25 cellular contexts compared by ENCODE assay signal in genomic region chr19:57227461-57227860, GRCh38. TPM values are rescaled to one million over a fixed set of nuclear protein-coding genes. Genes with fewer than 3 reads are reported as not detected.
DNase-seq lines count a peak whose midpoint lies in the region; ATAC-seq, FAIRE-seq and TF ChIP-seq lines count a peak whose summit lies in the region.
"Had no signal": no experiment of that assay in that cellular context is flagged by ENCODE, and none has a peak within 500 bp of the region (broad histone marks: within the 10 kb centered on the region; RNA-seq: fewer than 3 reads in every experiment).

No MANE protein-coding gene starts in this region.

- H3K4me2 ChIP-seq in parathyroid adenoma (ENCODE audit: low read length), result no peak overlapping the region
- H3K4me2 ChIP-seq: A549 had no signal

- H3K9ac ChIP-seq in parathyroid adenoma, result no peak overlapping the region
- H3K9ac ChIP-seq: GM23248 had no signal

- no peaks in the 10 kb centered on the region for H3K27me3 Mint-ChIP-seq in activated CD8-positive, alpha-beta memory T cell treated with anti-CD3 and anti-CD28 coated beads, Interleukin-2, amount 10 ng/mL, durations not matched to agents 7 days and 5 days
- H3K27me3 Mint-ChIP-seq: CD4-positive, alpha-beta memory T cell had no signal

- no peaks in the 10 kb centered on the region for H3K36me3 Mint-ChIP-seq in activated CD8-positive, alpha-beta memory T cell treated with anti-CD3 and anti-CD28 coated beads, Interleukin-2, amount 10 ng/mL, durations not matched to agents 7 days and 5 days

- no peak for ATAC-seq in activated CD8-positive, alpha-beta memory T cell treated with anti-CD3 and anti-CD28 coated beads, Interleukin-2, amount 10 ng/mL, durations not matched to agents 7 days and 5 days
- ATAC-seq in left lobe of liver, result no peak
- ATAC-seq: A549 had no signal

- CTCF ChIA-PET in activated CD8-positive, alpha-beta memory T cell treated with anti-CD3 and anti-CD28 coated beads, Interleukin-2, amount 10 ng/mL, durations not matched to agents 7 days and 5 days (lab: Charles Lee), result no interaction called here

- H3K27ac Mint-ChIP-seq in activated CD8-positive, alpha-beta memory T cell treated with anti-CD3 and anti-CD28 coated beads, Interleukin-2, amount 10 ng/mL, durations not matched to agents 7 days and 5 days, result no peak overlapping the region

- H3K9me3 ChIP-seq in parathyroid adenoma (ENCODE audit: control insufficient read depth, low read length) (no peaks in the 10 kb centered on the region), BE2C (no peaks in the 10 kb centered on the region)

- peak; percentile 1 for DNase-seq in activated CD8-positive, alpha-beta memory T cell treated with anti-CD3 and anti-CD28 coated beads, Interleukin-2, amount 50 U/mL, for 48 hours
- no peak for DNase-seq in activated CD8-positive, alpha-beta memory T cell treated with anti-CD3 and anti-CD28 coated beads, Interleukin-2, amount 10 ng/mL, durations not matched to agents 7 days and 5 days
- DNase-seq in left lobe of liver (ENCODE audit: low spot score), result peak; percentile 15
- peak; percentile 7 for DNase-seq in ureter (ENCODE audit: low spot score)
- DNase-seq in GM12891 (ENCODE audit: insufficient read length, low spot score), result no peak
- no peak for DNase-seq in BE2C
- DNase-seq in SIG-M5 treated with dmso at 0.1 percent for 504 hours (lab: John Stamatoyannopoulos, UW; ENCODE audit: unreplicated experiment), result no peak
- DNase-seq: 8988T; ACHN; AML-193; C1 segment of cervical spinal cord; Calu3; CD4-positive, alpha-beta memory T cell; COR-L47; DMS53; DMS79 treated with DMSO at 0.1 percent for 48 hours; GF-D8; GM23248; H7; HCEC 1CT had no signal

- FAIRE-seq in GM12891 (lab: Jason Lieb, UNC), result no peak
- FAIRE-seq: A549, GM19239, H1 had no signal

- peak overlapping the region; percentile 68 for H3K27ac ChIP-seq in parathyroid adenoma
- H3K27ac ChIP-seq: A549, GM23248 had no signal

- H3K36me3 ChIP-seq in parathyroid adenoma (ENCODE audit: control insufficient read depth, insufficient read depth, low read length), result no peaks in the 10 kb centered on the region
- H3K36me3 ChIP-seq in BE2C, result no peaks in the 10 kb centered on the region

- TF ChIP-seq POLR2A in GM12891 (IDR thresholded peaks at IDR 0.05; ENCODE audit: low read depth, low read length), result no peak

- peaks cover 15% of the 10 kb centered on the region for H3K79me2 ChIP-seq in parathyroid adenoma

- TF ChIP-seq CTCF in parathyroid adenoma (IDR thresholded peaks at IDR 0.05) (no peak), BE2C (IDR thresholded peaks at IDR 0.05; ENCODE audit: low read depth, low read length) (no peak)

- H3K4me1 Mint-ChIP-seq in activated CD8-positive, alpha-beta memory T cell treated with anti-CD3 and anti-CD28 coated beads, Interleukin-2, amount 10 ng/mL, durations not matched to agents 7 days and 5 days, result no peaks in the 10 kb centered on the region

- H3K4me3 ChIP-seq in parathyroid adenoma (ENCODE audit: low read depth, low read length) (no peak overlapping the region), BE2C (ENCODE audit: low read depth, low read length) (no peak overlapping the region)
- H3K4me3 ChIP-seq: A549, GM23248 had no signal

- no peaks in the 10 kb centered on the region for H3K27me3 ChIP-seq in parathyroid adenoma (ENCODE audit: control insufficient read depth, insufficient read depth, low read length)
- no peaks in the 10 kb centered on the region for H3K27me3 ChIP-seq in BE2C

- H3K9me3 Mint-ChIP-seq in activated CD8-positive, alpha-beta memory T cell treated with anti-CD3 and anti-CD28 coated beads, Interleukin-2, amount 10 ng/mL, durations not matched to agents 7 days and 5 days (ENCODE audit: low read depth), result no peaks in the 10 kb centered on the region

- H3K4me3 Mint-ChIP-seq in activated CD8-positive, alpha-beta memory T cell treated with anti-CD3 and anti-CD28 coated beads, Interleukin-2, amount 10 ng/mL, durations not matched to agents 7 days and 5 days, result no peak overlapping the region
- H3K4me3 Mint-ChIP-seq: CD4-positive, alpha-beta memory T cell had no signal

- peak overlapping the region; percentile 70 for H2AFZ ChIP-seq in parathyroid adenoma
- H2AFZ ChIP-seq: GM23248 had no signal

- H3K4me1 ChIP-seq in parathyroid adenoma (peaks cover 13% of the 10 kb centered on the region), BE2C (no peaks in the 10 kb centered on the region)
- H3K4me1 ChIP-seq: A549 had no signal

TF ChIP-seq in GM12891, 5 proteins besides CTCF, POLR2A, EP300 and RAD21:
- no peak for TF ChIP-seq POLR2AphosphoS5 (IDR thresholded peaks at IDR 0.05; ENCODE audit: low read depth, low read length)
- TF ChIP-seq SPI1 (IDR thresholded peaks at IDR 0.05; ENCODE audit: low read depth, low read length), result no peak

RNA-seq across cellular contexts. Expression of gene AURKC, which starts 3.4 kb away (rescaled TPM):
- total RNA-seq in activated CD8-positive, alpha-beta memory T cell treated with anti-CD3 and anti-CD28 coated beads, Interleukin-2, amount 10 ng/mL, durations not matched to agents 7 days and 5 days, result 1 to 10 TPM in 1 of 2 experiments, under 1 TPM in 1; 0.70 to 1.2 TPM
- total RNA-seq in left lobe of liver (0.18 TPM), ureter (3.1 TPM)
- polyA plus RNA-seq in GM12891 (2012; ENCODE audit: low read depth, missing spikeins), result 1.2 TPM
- 1.2 TPM for polyA plus RNA-seq in BE2C (2012; ENCODE audit: insufficient read depth, insufficient read length, low read depth)
- total RNA-seq: G401 had no signal

RNA-seq across cellular contexts. Expression of gene ZNF805, which starts 13.0 kb away (rescaled TPM):
- total RNA-seq in activated CD8-positive, alpha-beta memory T cell treated with anti-CD3 and anti-CD28 coated beads, Interleukin-2, amount 10 ng/mL, durations not matched to agents 7 days and 5 days, result 10 to 100 TPM in 1 of 2 experiments, 1 to 10 TPM in 1; 9.4 to 11.3 TPM
- 4.5 TPM for total RNA-seq in left lobe of liver
- total RNA-seq in ureter, result 21.3 TPM
- polyA plus RNA-seq in GM12891 (2012; ENCODE audit: low read depth, missing spikeins), result 1.1 TPM
- 2.2 TPM for polyA plus RNA-seq in BE2C (2012; ENCODE audit: insufficient read depth, insufficient read length, low read depth)

RNA-seq across cellular contexts. Expression of gene ZNF264, which starts 36.2 kb away (rescaled TPM):
- total RNA-seq in activated CD8-positive, alpha-beta memory T cell treated with anti-CD3 and anti-CD28 coated beads, Interleukin-2, amount 10 ng/mL, durations not matched to agents 7 days and 5 days, result 10 to 100 TPM; 27.5 to 40.4 TPM
- total RNA-seq in left lobe of liver (16.3 TPM), ureter (54.8 TPM)
- polyA plus RNA-seq in GM12891 (2012; ENCODE audit: low read depth, missing spikeins), result 6.1 TPM
- polyA plus RNA-seq in BE2C (2012; ENCODE audit: insufficient read depth, insufficient read length, low read depth), result 7.3 TPM

RNA-seq across cellular contexts. Expression of gene ZNF460, which starts 52.8 kb away (rescaled TPM):
- 10 to 100 TPM; 55.2 to 67.2 TPM for total RNA-seq in activated CD8-positive, alpha-beta memory T cell treated with anti-CD3 and anti-CD28 coated beads, Interleukin-2, amount 10 ng/mL, durations not matched to agents 7 days and 5 days
- total RNA-seq in left lobe of liver, result 22.1 TPM
- total RNA-seq in ureter, result 101 TPM
- 1.2 TPM for polyA plus RNA-seq in GM12891 (2012; ENCODE audit: low read depth, missing spikeins)
- 2.7 TPM for polyA plus RNA-seq in BE2C (2012; ENCODE audit: insufficient read depth, insufficient read length, low read depth)

Comparison
In these comparisons a context has a peak if more than half of its experiments do, and no peak if none do; other contexts are left out.
1. DNase-seq: peak in activated CD8-positive, alpha-beta memory T cell treated with anti-CD3 and anti-CD28 coated beads, Interleukin-2, amount 50 U/mL, for 48 hours (single experiment), left lobe of liver (single experiment) and ureter (single experiment); none in activated CD8-positive, alpha-beta memory T cell treated with anti-CD3 and anti-CD28 coated beads, Interleukin-2, amount 10 ng/mL, durations not matched to agents 7 days and 5 days (single experiment), GM12891 (single experiment), BE2C (single experiment) and SIG-M5 treated with dmso at 0.1 percent for 504 hours (single experiment).